In genomic region chr1:174022080-174022975, GRCh38 we compare ENCODE assay signal across 1 cellular context.
TF ChIP-seq lines count a peak whose summit lies in the region.

TSS of gene RC3H1 (minus strand) at chr1:174022357. CDS start at chr1:173992985, 29,372 bp downstream.

TF ChIP-seq in GM12878, 131 proteins besides CTCF, POLR2A, EP300 and RAD21 (continued from another document):
- TF ChIP-seq REST (IDR thresholded peaks at IDR 0.05; ENCODE audit: low read depth, low read length) (0 out of 2 replicates have a peak, but pooled peaks have one; percentile 3), NFXL1 (IDR thresholded peaks at IDR 0.05; ENCODE audit: borderline replicate concordance) (peak; percentile 94), SKIL (IDR thresholded peaks at IDR 0.05; ENCODE audit: low read depth, poor library complexity, severe bottlenecking) (peak; percentile 28)
